In the genomic region with DNA sequence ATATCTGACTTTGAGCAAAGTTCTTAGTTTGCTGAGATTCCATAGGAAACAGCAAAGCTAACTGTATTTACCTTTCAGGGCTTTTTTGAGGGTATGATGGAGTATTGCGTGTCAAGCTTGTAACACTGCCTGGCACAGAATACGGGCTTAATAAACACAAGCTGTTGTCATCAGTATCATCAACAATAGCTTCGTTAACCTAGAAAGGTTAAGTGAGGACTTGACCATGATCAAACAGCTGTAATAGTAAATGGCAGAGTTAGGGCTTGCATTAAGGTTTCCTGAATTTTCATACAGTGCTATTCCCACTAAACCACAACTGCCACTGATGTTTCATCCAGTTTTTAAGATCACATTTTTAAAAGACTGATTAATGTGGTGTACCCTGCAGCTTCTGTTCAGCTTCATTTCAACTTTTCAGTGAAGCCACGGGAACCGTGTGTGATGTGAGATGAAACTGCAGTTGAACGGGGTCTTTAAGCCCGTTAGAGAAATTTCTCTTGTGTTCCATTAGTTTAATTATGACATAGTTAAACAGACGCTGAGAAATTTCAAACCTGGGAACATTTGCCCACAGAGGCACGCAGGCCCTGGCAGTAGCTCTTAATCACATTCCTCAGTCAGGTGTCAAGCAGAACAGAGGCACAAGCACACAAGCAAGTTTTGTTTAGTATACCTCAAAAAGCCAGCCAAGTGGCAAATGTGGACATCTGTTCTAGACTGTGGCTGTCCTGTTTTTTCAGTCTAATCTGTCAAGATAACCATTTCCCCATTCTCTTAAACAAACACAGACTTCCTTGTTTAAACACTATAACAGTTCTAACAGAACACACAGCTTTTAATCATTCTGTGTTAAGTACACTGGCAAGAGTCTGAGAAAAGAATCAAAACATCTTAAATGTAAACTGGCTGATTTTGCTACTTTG, we compare ENCODE assay signal across 1 cellular context.
TF ChIP-seq lines count a peak whose summit lies in the region.

No MANE protein-coding gene starts in this region.

TF ChIP-seq in HepG2, 621 proteins besides CTCF, POLR2A, EP300 and RAD21 (continued from another document and continues in another):
- TF ChIP-seq, protein P1, sequence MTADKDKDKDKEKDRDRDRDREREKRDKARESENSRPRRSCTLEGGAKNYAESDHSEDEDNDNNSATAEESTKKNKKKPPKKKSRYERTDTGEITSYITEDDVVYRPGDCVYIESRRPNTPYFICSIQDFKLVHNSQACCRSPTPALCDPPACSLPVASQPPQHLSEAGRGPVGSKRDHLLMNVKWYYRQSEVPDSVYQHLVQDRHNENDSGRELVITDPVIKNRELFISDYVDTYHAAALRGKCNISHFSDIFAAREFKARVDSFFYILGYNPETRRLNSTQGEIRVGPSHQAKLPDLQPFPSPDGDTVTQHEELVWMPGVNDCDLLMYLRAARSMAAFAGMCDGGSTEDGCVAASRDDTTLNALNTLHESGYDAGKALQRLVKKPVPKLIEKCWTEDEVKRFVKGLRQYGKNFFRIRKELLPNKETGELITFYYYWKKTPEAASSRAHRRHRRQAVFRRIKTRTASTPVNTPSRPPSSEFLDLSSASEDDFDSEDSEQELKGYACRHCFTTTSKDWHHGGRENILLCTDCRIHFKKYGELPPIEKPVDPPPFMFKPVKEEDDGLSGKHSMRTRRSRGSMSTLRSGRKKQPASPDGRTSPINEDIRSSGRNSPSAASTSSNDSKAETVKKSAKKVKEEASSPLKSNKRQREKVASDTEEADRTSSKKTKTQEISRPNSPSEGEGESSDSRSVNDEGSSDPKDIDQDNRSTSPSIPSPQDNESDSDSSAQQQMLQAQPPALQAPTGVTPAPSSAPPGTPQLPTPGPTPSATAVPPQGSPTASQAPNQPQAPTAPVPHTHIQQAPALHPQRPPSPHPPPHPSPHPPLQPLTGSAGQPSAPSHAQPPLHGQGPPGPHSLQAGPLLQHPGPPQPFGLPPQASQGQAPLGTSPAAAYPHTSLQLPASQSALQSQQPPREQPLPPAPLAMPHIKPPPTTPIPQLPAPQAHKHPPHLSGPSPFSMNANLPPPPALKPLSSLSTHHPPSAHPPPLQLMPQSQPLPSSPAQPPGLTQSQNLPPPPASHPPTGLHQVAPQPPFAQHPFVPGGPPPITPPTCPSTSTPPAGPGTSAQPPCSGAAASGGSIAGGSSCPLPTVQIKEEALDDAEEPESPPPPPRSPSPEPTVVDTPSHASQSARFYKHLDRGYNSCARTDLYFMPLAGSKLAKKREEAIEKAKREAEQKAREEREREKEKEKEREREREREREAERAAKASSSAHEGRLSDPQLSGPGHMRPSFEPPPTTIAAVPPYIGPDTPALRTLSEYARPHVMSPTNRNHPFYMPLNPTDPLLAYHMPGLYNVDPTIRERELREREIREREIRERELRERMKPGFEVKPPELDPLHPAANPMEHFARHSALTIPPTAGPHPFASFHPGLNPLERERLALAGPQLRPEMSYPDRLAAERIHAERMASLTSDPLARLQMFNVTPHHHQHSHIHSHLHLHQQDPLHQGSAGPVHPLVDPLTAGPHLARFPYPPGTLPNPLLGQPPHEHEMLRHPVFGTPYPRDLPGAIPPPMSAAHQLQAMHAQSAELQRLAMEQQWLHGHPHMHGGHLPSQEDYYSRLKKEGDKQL (CRISPR knock-in tag; IDR thresholded peaks at IDR 0.05; ENCODE audit: low read depth), result peak; percentile 97
- no peak for TF ChIP-seq SYNCRIP (IDR thresholded peaks at IDR 0.05; ENCODE audit: insufficient read depth, low read depth, low read length)
- TF ChIP-seq HMGA1 (CRISPR knock-in tag; conservative IDR thresholded peaks at IDR 0.05), result no peak
- no peak for TF ChIP-seq ZFP90 (CRISPR knock-in tag; IDR thresholded peaks at IDR 0.05; ENCODE audit: borderline replicate concordance)
- no peak for TF ChIP-seq SSRP1 (CRISPR knock-in tag; IDR thresholded peaks at IDR 0.05)
- TF ChIP-seq, protein P2, sequence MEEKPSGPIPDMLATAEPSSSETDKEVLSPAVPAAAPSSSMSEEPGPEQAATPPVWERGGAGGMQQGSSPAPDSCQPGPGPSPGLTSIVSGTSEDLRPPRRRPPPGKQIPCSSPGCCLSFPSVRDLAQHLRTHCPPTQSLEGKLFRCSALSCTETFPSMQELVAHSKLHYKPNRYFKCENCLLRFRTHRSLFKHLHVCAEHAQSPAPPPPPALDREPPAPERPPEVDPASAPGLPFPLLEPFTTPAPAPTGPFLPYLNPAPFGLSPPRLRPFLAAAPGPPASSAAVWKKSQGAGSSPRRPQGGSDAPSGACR (CRISPR knock-in tag; IDR thresholded peaks at IDR 0.05), result 0 out of 2 replicates have a peak, but pooled peaks have one; percentile 38
- no peak for TF ChIP-seq KDM6A (CRISPR knock-in tag; IDR thresholded peaks at IDR 0.05; ENCODE audit: low read depth)
- no peak for TF ChIP-seq NFYC (CRISPR knock-in tag; IDR thresholded peaks at IDR 0.05)
- TF ChIP-seq ZMYM4 (CRISPR knock-in tag; IDR thresholded peaks at IDR 0.05), result peak; percentile 51
- no peak for TF ChIP-seq ZNF879 (CRISPR knock-in tag; IDR thresholded peaks at IDR 0.05)
- no peak for TF ChIP-seq NFRKB (IDR thresholded peaks at IDR 0.05)
- TF ChIP-seq, protein P3, sequence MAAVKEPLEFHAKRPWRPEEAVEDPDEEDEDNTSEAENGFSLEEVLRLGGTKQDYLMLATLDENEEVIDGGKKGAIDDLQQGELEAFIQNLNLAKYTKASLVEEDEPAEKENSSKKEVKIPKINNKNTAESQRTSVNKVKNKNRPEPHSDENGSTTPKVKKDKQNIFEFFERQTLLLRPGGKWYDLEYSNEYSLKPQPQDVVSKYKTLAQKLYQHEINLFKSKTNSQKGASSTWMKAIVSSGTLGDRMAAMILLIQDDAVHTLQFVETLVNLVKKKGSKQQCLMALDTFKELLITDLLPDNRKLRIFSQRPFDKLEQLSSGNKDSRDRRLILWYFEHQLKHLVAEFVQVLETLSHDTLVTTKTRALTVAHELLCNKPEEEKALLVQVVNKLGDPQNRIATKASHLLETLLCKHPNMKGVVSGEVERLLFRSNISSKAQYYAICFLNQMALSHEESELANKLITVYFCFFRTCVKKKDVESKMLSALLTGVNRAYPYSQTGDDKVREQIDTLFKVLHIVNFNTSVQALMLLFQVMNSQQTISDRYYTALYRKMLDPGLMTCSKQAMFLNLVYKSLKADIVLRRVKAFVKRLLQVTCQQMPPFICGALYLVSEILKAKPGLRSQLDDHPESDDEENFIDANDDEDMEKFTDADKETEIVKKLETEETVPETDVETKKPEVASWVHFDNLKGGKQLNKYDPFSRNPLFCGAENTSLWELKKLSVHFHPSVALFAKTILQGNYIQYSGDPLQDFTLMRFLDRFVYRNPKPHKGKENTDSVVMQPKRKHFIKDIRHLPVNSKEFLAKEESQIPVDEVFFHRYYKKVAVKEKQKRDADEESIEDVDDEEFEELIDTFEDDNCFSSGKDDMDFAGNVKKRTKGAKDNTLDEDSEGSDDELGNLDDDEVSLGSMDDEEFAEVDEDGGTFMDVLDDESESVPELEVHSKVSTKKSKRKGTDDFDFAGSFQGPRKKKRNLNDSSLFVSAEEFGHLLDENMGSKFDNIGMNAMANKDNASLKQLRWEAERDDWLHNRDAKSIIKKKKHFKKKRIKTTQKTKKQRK (IDR thresholded peaks at IDR 0.05; ENCODE audit: low read length), result no peak
- no peak for TF ChIP-seq TOPORS (CRISPR knock-in tag; IDR thresholded peaks at IDR 0.05)
- no peak for TF ChIP-seq CENPX (CRISPR knock-in tag; IDR thresholded peaks at IDR 0.05)
- TF ChIP-seq, protein P4, sequence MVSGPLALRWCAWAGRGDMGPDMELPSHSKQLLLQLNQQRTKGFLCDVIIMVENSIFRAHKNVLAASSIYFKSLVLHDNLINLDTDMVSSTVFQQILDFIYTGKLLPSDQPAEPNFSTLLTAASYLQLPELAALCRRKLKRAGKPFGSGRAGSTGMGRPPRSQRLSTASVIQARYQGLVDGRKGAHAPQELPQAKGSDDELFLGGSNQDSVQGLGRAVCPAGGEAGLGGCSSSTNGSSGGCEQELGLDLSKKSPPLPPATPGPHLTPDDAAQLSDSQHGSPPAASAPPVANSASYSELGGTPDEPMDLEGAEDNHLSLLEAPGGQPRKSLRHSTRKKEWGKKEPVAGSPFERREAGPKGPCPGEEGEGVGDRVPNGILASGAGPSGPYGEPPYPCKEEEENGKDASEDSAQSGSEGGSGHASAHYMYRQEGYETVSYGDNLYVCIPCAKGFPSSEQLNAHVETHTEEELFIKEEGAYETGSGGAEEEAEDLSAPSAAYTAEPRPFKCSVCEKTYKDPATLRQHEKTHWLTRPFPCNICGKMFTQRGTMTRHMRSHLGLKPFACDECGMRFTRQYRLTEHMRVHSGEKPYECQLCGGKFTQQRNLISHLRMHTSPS (CRISPR knock-in tag; IDR thresholded peaks at IDR 0.05; ENCODE audit: low read depth), result 0 out of 2 replicates have a peak, but pooled peaks have one; percentile 16
- no peak; the same call in 1 of the 2 replicates for TF ChIP-seq TCF7L2 (IDR thresholded peaks at IDR 0.05; ENCODE audit: low read depth, low read length)
- TF ChIP-seq, protein P5, sequence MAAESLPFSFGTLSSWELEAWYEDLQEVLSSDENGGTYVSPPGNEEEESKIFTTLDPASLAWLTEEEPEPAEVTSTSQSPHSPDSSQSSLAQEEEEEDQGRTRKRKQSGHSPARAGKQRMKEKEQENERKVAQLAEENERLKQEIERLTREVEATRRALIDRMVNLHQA (CRISPR knock-in tag; IDR thresholded peaks at IDR 0.05), result no peak
- TF ChIP-seq, protein P6, sequence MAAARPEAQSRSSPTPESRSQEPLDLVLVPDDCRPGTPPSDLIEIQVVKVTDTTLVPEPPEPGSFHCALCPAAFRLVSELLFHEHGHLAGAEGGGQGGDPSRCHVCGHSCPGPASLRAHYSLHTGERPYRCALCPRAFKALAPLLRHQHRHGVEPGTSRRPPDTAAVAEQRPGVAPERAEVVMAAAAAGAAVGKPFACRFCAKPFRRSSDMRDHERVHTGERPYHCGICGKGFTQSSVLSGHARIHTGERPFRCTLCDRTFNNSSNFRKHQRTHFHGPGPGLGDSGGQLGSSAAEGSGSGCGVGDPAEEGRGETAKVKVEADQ (CRISPR knock-in tag; IDR thresholded peaks at IDR 0.05; ENCODE audit: borderline replicate concordance), result no peak
- TF ChIP-seq MTF1 (CRISPR knock-in tag; IDR thresholded peaks at IDR 0.05), result no peak
- no peak for TF ChIP-seq ZNF232 (CRISPR knock-in tag; IDR thresholded peaks at IDR 0.05; ENCODE audit: borderline replicate concordance)
- no peak for TF ChIP-seq ZNF737 (CRISPR knock-in tag; IDR thresholded peaks at IDR 0.05; ENCODE audit: borderline replicate concordance)
- peak; percentile 56; the same call in 1 of the 2 replicates for TF ChIP-seq ZSCAN25 (CRISPR knock-in tag; IDR thresholded peaks at IDR 0.05)
- TF ChIP-seq, protein P7, sequence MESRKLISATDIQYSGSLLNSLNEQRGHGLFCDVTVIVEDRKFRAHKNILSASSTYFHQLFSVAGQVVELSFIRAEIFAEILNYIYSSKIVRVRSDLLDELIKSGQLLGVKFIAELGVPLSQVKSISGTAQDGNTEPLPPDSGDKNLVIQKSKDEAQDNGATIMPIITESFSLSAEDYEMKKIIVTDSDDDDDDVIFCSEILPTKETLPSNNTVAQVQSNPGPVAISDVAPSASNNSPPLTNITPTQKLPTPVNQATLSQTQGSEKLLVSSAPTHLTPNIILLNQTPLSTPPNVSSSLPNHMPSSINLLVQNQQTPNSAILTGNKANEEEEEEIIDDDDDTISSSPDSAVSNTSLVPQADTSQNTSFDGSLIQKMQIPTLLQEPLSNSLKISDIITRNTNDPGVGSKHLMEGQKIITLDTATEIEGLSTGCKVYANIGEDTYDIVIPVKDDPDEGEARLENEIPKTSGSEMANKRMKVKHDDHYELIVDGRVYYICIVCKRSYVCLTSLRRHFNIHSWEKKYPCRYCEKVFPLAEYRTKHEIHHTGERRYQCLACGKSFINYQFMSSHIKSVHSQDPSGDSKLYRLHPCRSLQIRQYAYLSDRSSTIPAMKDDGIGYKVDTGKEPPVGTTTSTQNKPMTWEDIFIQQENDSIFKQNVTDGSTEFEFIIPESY (CRISPR knock-in tag; IDR thresholded peaks at IDR 0.05), result no peak
- peak; percentile 70; the same call in 1 of the 2 replicates for TF ChIP-seq JUNB (CRISPR knock-in tag; IDR thresholded peaks at IDR 0.05; ENCODE audit: borderline replicate concordance)
- TF ChIP-seq, protein P8, sequence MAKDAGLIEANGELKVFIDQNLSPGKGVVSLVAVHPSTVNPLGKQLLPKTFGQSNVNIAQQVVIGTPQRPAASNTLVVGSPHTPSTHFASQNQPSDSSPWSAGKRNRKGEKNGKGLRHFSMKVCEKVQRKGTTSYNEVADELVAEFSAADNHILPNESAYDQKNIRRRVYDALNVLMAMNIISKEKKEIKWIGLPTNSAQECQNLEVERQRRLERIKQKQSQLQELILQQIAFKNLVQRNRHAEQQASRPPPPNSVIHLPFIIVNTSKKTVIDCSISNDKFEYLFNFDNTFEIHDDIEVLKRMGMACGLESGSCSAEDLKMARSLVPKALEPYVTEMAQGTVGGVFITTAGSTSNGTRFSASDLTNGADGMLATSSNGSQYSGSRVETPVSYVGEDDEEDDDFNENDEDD (CRISPR knock-in tag; IDR thresholded peaks at IDR 0.05; ENCODE audit: borderline replicate concordance), result no peak
- TF ChIP-seq HNRNPLL (IDR thresholded peaks at IDR 0.05; ENCODE audit: low read depth, low read length, poor library complexity, severe bottlenecking), result no peak
- TF ChIP-seq, protein P9, sequence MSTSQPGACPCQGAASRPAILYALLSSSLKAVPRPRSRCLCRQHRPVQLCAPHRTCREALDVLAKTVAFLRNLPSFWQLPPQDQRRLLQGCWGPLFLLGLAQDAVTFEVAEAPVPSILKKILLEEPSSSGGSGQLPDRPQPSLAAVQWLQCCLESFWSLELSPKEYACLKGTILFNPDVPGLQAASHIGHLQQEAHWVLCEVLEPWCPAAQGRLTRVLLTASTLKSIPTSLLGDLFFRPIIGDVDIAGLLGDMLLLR (CRISPR knock-in tag; IDR thresholded peaks at IDR 0.05), result no peak
- peak; percentile 83 for TF ChIP-seq TARDBP (CRISPR knock-in tag; IDR thresholded peaks at IDR 0.05)
- no peak for TF ChIP-seq FOXM1 (CRISPR knock-in tag; IDR thresholded peaks at IDR 0.05)
- TF ChIP-seq ZNF296 (CRISPR knock-in tag; conservative IDR thresholded peaks at IDR 0.05), result no peak
- TF ChIP-seq, protein P10, sequence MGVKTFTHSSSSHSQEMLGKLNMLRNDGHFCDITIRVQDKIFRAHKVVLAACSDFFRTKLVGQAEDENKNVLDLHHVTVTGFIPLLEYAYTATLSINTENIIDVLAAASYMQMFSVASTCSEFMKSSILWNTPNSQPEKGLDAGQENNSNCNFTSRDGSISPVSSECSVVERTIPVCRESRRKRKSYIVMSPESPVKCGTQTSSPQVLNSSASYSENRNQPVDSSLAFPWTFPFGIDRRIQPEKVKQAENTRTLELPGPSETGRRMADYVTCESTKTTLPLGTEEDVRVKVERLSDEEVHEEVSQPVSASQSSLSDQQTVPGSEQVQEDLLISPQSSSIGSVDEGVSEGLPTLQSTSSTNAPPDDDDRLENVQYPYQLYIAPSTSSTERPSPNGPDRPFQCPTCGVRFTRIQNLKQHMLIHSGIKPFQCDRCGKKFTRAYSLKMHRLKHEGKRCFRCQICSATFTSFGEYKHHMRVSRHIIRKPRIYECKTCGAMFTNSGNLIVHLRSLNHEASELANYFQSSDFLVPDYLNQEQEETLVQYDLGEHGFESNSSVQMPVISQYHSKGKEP (CRISPR knock-in tag; IDR thresholded peaks at IDR 0.05), result no peak
- peak; percentile 92 for TF ChIP-seq MEIS2 (CRISPR knock-in tag; IDR thresholded peaks at IDR 0.05)
- TF ChIP-seq, protein P11, sequence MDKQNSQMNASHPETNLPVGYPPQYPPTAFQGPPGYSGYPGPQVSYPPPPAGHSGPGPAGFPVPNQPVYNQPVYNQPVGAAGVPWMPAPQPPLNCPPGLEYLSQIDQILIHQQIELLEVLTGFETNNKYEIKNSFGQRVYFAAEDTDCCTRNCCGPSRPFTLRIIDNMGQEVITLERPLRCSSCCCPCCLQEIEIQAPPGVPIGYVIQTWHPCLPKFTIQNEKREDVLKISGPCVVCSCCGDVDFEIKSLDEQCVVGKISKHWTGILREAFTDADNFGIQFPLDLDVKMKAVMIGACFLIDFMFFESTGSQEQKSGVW (CRISPR knock-in tag; IDR thresholded peaks at IDR 0.05; ENCODE audit: borderline replicate concordance), result no peak
- peak; percentile 69 for TF ChIP-seq ERF (CRISPR knock-in tag; IDR thresholded peaks at IDR 0.05)
- no peak for TF ChIP-seq ZNF550 (CRISPR knock-in tag; IDR thresholded peaks at IDR 0.05; ENCODE audit: borderline replicate concordance)
- peak; percentile 90 for TF ChIP-seq TCF7 (IDR thresholded peaks at IDR 0.05; ENCODE audit: low read depth)
- TF ChIP-seq ZNF235 (CRISPR knock-in tag; IDR thresholded peaks at IDR 0.05; ENCODE audit: borderline replicate concordance), result no peak
